In the genomic region with DNA sequence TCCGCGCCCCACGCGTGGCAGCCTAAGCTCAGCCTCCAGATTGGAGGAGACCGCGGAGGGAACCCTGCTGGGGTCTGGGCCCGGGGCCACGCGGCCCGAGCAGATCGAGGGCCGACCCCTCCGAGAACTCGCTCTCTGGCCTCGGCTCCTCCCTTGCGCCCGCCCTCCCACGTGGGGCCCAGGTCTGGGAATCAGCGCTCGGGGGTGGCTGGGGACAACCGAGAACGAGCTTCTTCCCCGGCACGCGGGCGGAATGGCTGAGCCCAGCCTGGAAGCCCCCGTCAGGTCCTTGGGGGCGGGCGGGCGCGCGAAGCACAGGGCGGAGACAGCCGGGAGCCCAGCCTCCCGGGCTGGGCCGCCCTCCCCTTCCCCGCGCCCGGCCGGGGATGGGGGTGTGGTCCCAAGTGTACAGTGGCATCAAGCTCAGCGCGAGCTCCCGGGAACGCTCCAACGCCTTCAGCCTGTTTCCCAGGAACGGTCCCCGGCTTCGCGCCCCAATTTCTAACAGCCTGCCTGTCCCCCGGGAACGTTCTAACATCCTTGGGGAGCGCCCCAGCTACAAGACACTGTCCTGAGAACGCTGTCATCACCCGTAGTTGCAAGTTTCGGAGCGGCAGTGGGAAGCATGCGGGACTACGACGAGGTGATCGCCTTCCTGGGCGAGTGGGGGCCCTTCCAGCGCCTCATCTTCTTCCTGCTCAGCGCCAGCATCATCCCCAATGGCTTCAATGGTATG, we compare ENCODE assay signal across 8 cellular contexts. TPM values are rescaled to one million over a fixed set of nuclear protein-coding genes. Genes with fewer than 3 reads are reported as not detected.
DNase-seq lines count a peak whose midpoint lies in the region.

SLC22A4 (plus strand) TSS at position 403 of the 736 bp plus-strand sequence; CDS start at position 626, 223 bp downstream.

- H3K27ac ChIP-seq in SJSA1 (peak within 1 kb of the TSS; percentile 96), temporal lobe (ENCODE audit: low read depth, low read length) (peak within 1 kb of the TSS; percentile 94)

- DNase-seq in ELR (ENCODE audit: low read depth) (peak; percentile 97), H7 (peak; percentile 95), M059J (ENCODE audit: low read depth) (peak; percentile 95), SJSA1 (ENCODE audit: low read depth in 1 of 2, low spot score in 2 of 2) (peak; percentile 99), globus pallidus (ENCODE audit: low spot score) (peak; percentile 82), nucleus accumbens (lab: John Stamatoyannopoulos, UW) (peak in 55 of 56 donors; percentile 48 to 96 (median 84))

- H3K4me1 Mint-ChIP-seq in activated naive CD4-positive, alpha-beta T cell treated with anti-CD3 and anti-CD28 coated beads, Interleukin-2, amount 50 U/mL, for 24 hours: peaks cover 21% of the 10 kb centered on the region

- no peaks in the 10 kb centered on the region for H3K36me3 ChIP-seq in H7 (replicated peaks; ENCODE audit: control insufficient read depth, insufficient read depth, low read length)
- H3K36me3 ChIP-seq in SJSA1: peaks cover 5% of the 10 kb centered on the region; the same call in 1 of the 2 replicates

- H3K27me3 ChIP-seq in H7 (ENCODE audit: control insufficient read depth, insufficient read depth, low read length) (peaks cover 15% of the 10 kb centered on the region), SJSA1 (replicated peaks) (no peaks in the 10 kb centered on the region)

- H3K27ac Mint-ChIP-seq in activated naive CD4-positive, alpha-beta T cell treated with anti-CD3 and anti-CD28 coated beads, Interleukin-2, amount 50 U/mL, for 24 hours: peak within 1 kb of the TSS; percentile 86

- peaks cover 6% of the 10 kb centered on the region for H3K27me3 Mint-ChIP-seq in activated naive CD4-positive, alpha-beta T cell treated with anti-CD3 and anti-CD28 coated beads, Interleukin-2, amount 50 U/mL, for 24 hours

- H3K4me3 ChIP-seq in H7 (ENCODE audit: insufficient read depth, low read depth, low read length) (peak within 1 kb of the TSS; percentile 69), SJSA1 (peak within 1 kb of the TSS; percentile 50)

- peaks cover 36% of the 10 kb centered on the region for H3K4me1 ChIP-seq in SJSA1 (replicated peaks)

- H3K36me3 Mint-ChIP-seq in activated naive CD4-positive, alpha-beta T cell treated with anti-CD3 and anti-CD28 coated beads, Interleukin-2, amount 50 U/mL, for 24 hours: no peaks in the 10 kb centered on the region

- peak within 1 kb of the TSS; percentile 92 for H3K4me3 Mint-ChIP-seq in activated naive CD4-positive, alpha-beta T cell treated with anti-CD3 and anti-CD28 coated beads, Interleukin-2, amount 50 U/mL, for 24 hours

- H3K9me3 Mint-ChIP-seq in activated naive CD4-positive, alpha-beta T cell treated with anti-CD3 and anti-CD28 coated beads, Interleukin-2, amount 50 U/mL, for 24 hours: no peaks in the 10 kb centered on the region

- no peaks in the 10 kb centered on the region for H3K9me3 ChIP-seq in SJSA1 (replicated peaks)

RNA-seq across cellular contexts. Expression of gene SLC22A4, which starts in this region (rescaled TPM):
- total RNA-seq in H7 (2014; rRNA removed; shearing (Covaris generic)): 0.17 and 0.81 TPM in 2 replicates
- 6.3 and 7.5 TPM in 2 replicates for total RNA-seq in M059J (2014; rRNA removed; shearing (Covaris generic))
- 3.8 and 4.4 TPM in 2 replicates for total RNA-seq in SJSA1 (2014; rRNA removed; shearing (Covaris generic))
- 1.5 TPM for total RNA-seq in temporal lobe

Comparison
In these comparisons a context has a peak if more than half of its experiments do, and no peak if none do; other contexts are left out.
1. Peak in every context shown above with its lines: DNase-seq, H3K4me3 ChIP-seq and H3K27ac ChIP-seq.
2. Peak in DNase-seq and H3K4me3 ChIP-seq in H7; RNA of the gene not detected or under 1 TPM.